Comparison of ENCODE assay signal across 8 cellular contexts in genomic region chr11:29328961-29329441, GRCh38.
DNase-seq lines count a peak whose midpoint lies in the region; ATAC-seq and TF ChIP-seq lines count a peak whose summit lies in the region.

No MANE protein-coding gene starts in this region.

- H3K4me3 ChIP-seq in DND-41 (ENCODE audit: low read depth in 1 of 2, low read length in 2 of 2) = no peak overlapping the region
- no peak overlapping the region for H3K4me3 ChIP-seq in SJCRH30
- no peak overlapping the region for H3K4me3 ChIP-seq in hepatocyte

- TF ChIP-seq CTCF in DND-41 (IDR thresholded peaks at IDR 0.05; ENCODE audit: borderline replicate concordance, extremely low read depth, low read length, poor library complexity, severe bottlenecking) (peak; percentile 53), hepatocyte (IDR thresholded peaks at IDR 0.05; ENCODE audit: poor library complexity) (peak; percentile 83)

- no peaks in the 10 kb centered on the region for H3K9me2 ChIP-seq in hepatocyte (replicated peaks; ENCODE audit: insufficient read depth)

- 36% methylated on average over 4 of the region's 4 CpGs for WGBS in hepatocyte (ENCODE audit: low lambda C conversion rate, missing lambda C conversion rate)

- H3K36me3 ChIP-seq in DND-41 (ENCODE audit: insufficient read depth, low read length) (no peaks in the 10 kb centered on the region), SJCRH30 (no peaks in the 10 kb centered on the region), hepatocyte (replicated peaks; ENCODE audit: insufficient read depth, low read depth) (no peaks in the 10 kb centered on the region)

- no peak overlapping the region for H3K4me2 ChIP-seq in DND-41 (ENCODE audit: insufficient read depth, low read length)
- H3K4me2 ChIP-seq in hepatocyte = no peak overlapping the region

- no peaks in the 10 kb centered on the region for H3K4me1 ChIP-seq in DND-41 (ENCODE audit: insufficient read depth, low read length)
- H3K4me1 ChIP-seq in SJCRH30 = no peaks in the 10 kb centered on the region
- H3K4me1 ChIP-seq in hepatocyte (ENCODE audit: insufficient read depth) = peaks cover 3% of the 10 kb centered on the region

- H3K27ac ChIP-seq in DND-41 (ENCODE audit: low read length) = no peak overlapping the region
- no peak overlapping the region for H3K27ac ChIP-seq in SJCRH30
- H3K27ac ChIP-seq in hepatocyte = peak overlapping the region; percentile 2

- ATAC-seq in DND-41 (ENCODE audit: insufficient read depth, low read depth) = no peak
- peak; percentile 41 for ATAC-seq in HG03342 (IDR thresholded peaks at IDR 0.05; ENCODE audit: unreplicated experiment)
- ATAC-seq in GM21529 (IDR thresholded peaks at IDR 0.05; ENCODE audit: unreplicated experiment) = no peak
- no peak for ATAC-seq in GM21367 (IDR thresholded peaks at IDR 0.05; ENCODE audit: unreplicated experiment)

- no peaks in the 10 kb centered on the region for H3K27me3 ChIP-seq in DND-41 (ENCODE audit: insufficient read depth, low read length, poor library complexity)
- 0 out of 2 replicates have a peak, but pooled peaks cover 3% of the 10 kb centered on the region for H3K27me3 ChIP-seq in SJCRH30
- no peaks in the 10 kb centered on the region for H3K27me3 ChIP-seq in hepatocyte

- H3K9me3 ChIP-seq in DND-41 (ENCODE audit: insufficient read depth, low read length, severe bottlenecking) (no peaks in the 10 kb centered on the region), SJCRH30 (replicated peaks) (no peaks in the 10 kb centered on the region), hepatocyte (ENCODE audit: low read depth) (no peaks in the 10 kb centered on the region)

- no peak for DNase-seq in DND-41
- DNase-seq in SJCRH30 = peak; percentile 3 to 50
- DNase-seq in hepatocyte (ENCODE audit: low spot score) = peak; percentile 70
- no peak for DNase-seq in activated CD4-positive, alpha-beta T cell treated with anti-CD3 and anti-CD28 coated beads for 48 hours
- no peak for DNase-seq in activated naive CD4-positive, alpha-beta T cell (lab: John Stamatoyannopoulos, UW)

- H4K20me1 ChIP-seq in DND-41 (ENCODE audit: insufficient read depth, low read length) (no peaks in the 10 kb centered on the region), hepatocyte (ENCODE audit: insufficient read depth, poor library complexity, severe bottlenecking) (no peaks in the 10 kb centered on the region)

- no peak overlapping the region for H3K9ac ChIP-seq in DND-41 (ENCODE audit: low read depth, low read length)

- H2AFZ ChIP-seq in DND-41 (ENCODE audit: low read depth, low read length) (no peak overlapping the region), hepatocyte (no peak overlapping the region)

- H3K79me2 ChIP-seq in DND-41 (ENCODE audit: insufficient read depth, low read length) (no peaks in the 10 kb centered on the region), hepatocyte (no peaks in the 10 kb centered on the region)

Comparison
In these comparisons a context has a peak if more than half of its experiments do, and no peak if none do; other contexts are left out.
1. DNase-seq: peak in SJCRH30 (2 of 2) and hepatocyte (single experiment); none in DND-41 (single experiment), activated CD4-positive, alpha-beta T cell treated with anti-CD3 and anti-CD28 coated beads for 48 hours (single experiment) and activated naive CD4-positive, alpha-beta T cell (0 of 4).